Comparison of ENCODE assay signal across 16 cellular contexts in genomic region chr1:207670192-207670591, GRCh38. TPM values are rescaled to one million over a fixed set of nuclear protein-coding genes. Genes with fewer than 3 reads are reported as not detected.
DNase-seq lines count a peak whose midpoint lies in the region; ATAC-seq and TF ChIP-seq lines count a peak whose summit lies in the region.
"Had no signal": no experiment of that assay in that cellular context is flagged by ENCODE, and none has a peak within 500 bp of the region (broad histone marks: within the 10 kb centered on the region; RNA-seq: fewer than 3 reads in every experiment).

No MANE protein-coding gene starts in this region.

- no peak overlapping the region for H3K9ac ChIP-seq in SU-DHL-6 (ENCODE audit: low read length)

- peak overlapping the region; percentile 7 for H3K4me3 ChIP-seq in SU-DHL-6 (ENCODE audit: insufficient read depth, low read length, poor library complexity, severe bottlenecking)

- in situ Hi-C loops in GM13977 (cut with MboI; ENCODE audit: low pct_unique_long_range_greater_than_20kb, low sequenced_read_pairs, unreplicated experiment), result no loop called here

- H3K27me3 ChIP-seq in SU-DHL-6 (ENCODE audit: low read length), result no peaks in the 10 kb centered on the region

- peak overlapping the region; percentile 73 for H3K27ac ChIP-seq in SU-DHL-6 (ENCODE audit: low read depth, low read length)

- H3K4me2 ChIP-seq in SU-DHL-6 (ENCODE audit: low read depth, low read length, poor library complexity, severe bottlenecking), result peak overlapping the region; percentile 50

- no peaks in the 10 kb centered on the region for H3K36me3 ChIP-seq in SU-DHL-6 (ENCODE audit: low read length)

- H3F3A ChIP-seq in SU-DHL-6 (ENCODE audit: insufficient read depth), result peaks cover 4% of the 10 kb centered on the region; the same call in 1 of the 2 replicates

- DNase-seq in GM13977 (ENCODE audit: low spot score), result peak; percentile 35
- DNase-seq in DMS79 treated with DMSO at 0.1 percent for 48 hours (lab: John Stamatoyannopoulos, UW), result no peak
- no peak for DNase-seq in AML-193 (lab: John Stamatoyannopoulos, UW)
- DNase-seq in LoVo (ENCODE audit: low spot score), result no peak
- DNase-seq in cerebellum (ENCODE audit: low spot score), result no peak
- DNase-seq: activated CD8-positive, alpha-beta T cell treated with anti-CD3 and anti-CD28 coated beads, Interleukin-2, amount 10 ng/mL, durations not matched to agents 7 days and 5 days; activated gamma-delta T cell treated with Interleukin-2 at 50 U/mL for 16 hours; NCI-H1694; NCI-H774; SHP77 treated with DMSO at 0.1 percent for 48 hours; stimulated activated CD4-positive, alpha-beta T cell treated with anti-CD3 and anti-CD28 coated beads, Interleukin-15, amount 100 ng/mL, for 24 hours; trophoblast cell had no signal

- ATAC-seq in GM19455 (IDR thresholded peaks at IDR 0.05; ENCODE audit: unreplicated experiment) (peak; percentile 75), HG02798 (IDR thresholded peaks at IDR 0.05; ENCODE audit: poor library complexity, unreplicated experiment) (peak; percentile 69)
- ATAC-seq: activated CD8-positive, alpha-beta T cell treated with anti-CD3 and anti-CD28 coated beads, Interleukin-2, amount 10 ng/mL, durations not matched to agents 7 days and 5 days had no signal

- no peaks in the 10 kb centered on the region for H4K20me1 ChIP-seq in SU-DHL-6 (ENCODE audit: low read depth, low read length)

- no peaks in the 10 kb centered on the region for H3K79me2 ChIP-seq in SU-DHL-6 (ENCODE audit: insufficient read depth, low read length)

- TF ChIP-seq CTCF in GM13977 (IDR thresholded peaks at IDR 0.05; ENCODE audit: extremely low read depth, insufficient read depth, missing control alignments), result no peak
- TF ChIP-seq CTCF in SU-DHL-6 (IDR thresholded peaks at IDR 0.05; ENCODE audit: insufficient read depth, low read length, poor library complexity, severe bottlenecking), result no peak

- H3K9me3 ChIP-seq in SU-DHL-6 (ENCODE audit: insufficient read depth, low read length), result no peaks in the 10 kb centered on the region; the same call in 1 of the 2 replicates

- H2AFZ ChIP-seq in SU-DHL-6 (ENCODE audit: low read depth, low read length, severe bottlenecking), result no peak overlapping the region

- no peaks in the 10 kb centered on the region for H3K9me2 ChIP-seq in SU-DHL-6 (replicated peaks; ENCODE audit: insufficient read depth, low read length)

RNA-seq across cellular contexts. Expression of gene CR1L, which starts 25.3 kb away (rescaled TPM):
- total RNA-seq in cerebellum, result 0.73 TPM
- total RNA-seq: activated CD8-positive, alpha-beta T cell treated with anti-CD3 and anti-CD28 coated beads, Interleukin-2, amount 10 ng/mL, durations not matched to agents 7 days and 5 days; progenitor cell of endocrine pancreas had no signal
